Comparison of ENCODE assay signal across 10 cellular contexts in genomic region chr2:241880311-241881073, GRCh38. TPM values are rescaled to one million over a fixed set of nuclear protein-coding genes. Genes with fewer than 3 reads are reported as not detected.
DNase-seq lines count a peak whose midpoint lies in the region; ATAC-seq, FAIRE-seq and TF ChIP-seq lines count a peak whose summit lies in the region.
"Had no signal": no experiment of that assay in that cellular context is flagged by ENCODE, and none has a peak within 500 bp of the region (broad histone marks: within the 10 kb centered on the region; RNA-seq: fewer than 3 reads in every experiment).

No MANE protein-coding gene starts in this region.

- peak overlapping the region; percentile 80 for H3K4me2 ChIP-seq in DOHH2 (ENCODE audit: low read length)

- H3K4me1 ChIP-seq in DOHH2 (ENCODE audit: control insufficient read depth, low read length) (peaks cover 30% of the 10 kb centered on the region), Panc1 (ENCODE audit: control insufficient read depth, insufficient read depth, low read length) (peaks cover 16% of the 10 kb centered on the region), pancreas (peaks cover 0 to 13% (median 0%) of the 10 kb centered on the region in 3 donors)

- H3K4me3 ChIP-seq in DOHH2 (ENCODE audit: low read length) (peak overlapping the region; percentile 78), Panc1 (ENCODE audit: low read depth in 2 of 2, low read length in 2 of 2) (peak overlapping the region; percentile 65 to 75), epithelial cell of esophagus (ENCODE audit: low read length) (peak overlapping the region; percentile 56), pancreas (peak overlapping the region in 3 of 4 donors; percentile 37 to 60 (median 46))

- ATAC-seq in Panc1 (no peak), pancreas (no peak)

- intact Hi-C loops in Panc1 (cut with micrococcal nuclease; ENCODE audit: unreplicated experiment) (no loop called here), pancreas (cut with DNase I) (no loop called here)

- H3K27me3 ChIP-seq in DOHH2 (ENCODE audit: control insufficient read depth, low read length), result no peaks in the 10 kb centered on the region
- H3K27me3 ChIP-seq in Panc1 (ENCODE audit: control insufficient read depth, insufficient read depth, low read length), result no peaks in the 10 kb centered on the region
- no peaks in the 10 kb centered on the region for H3K27me3 ChIP-seq in pancreas
- H3K27me3 ChIP-seq: adrenal gland had no signal

- H3K9me3 ChIP-seq in DOHH2 (ENCODE audit: control insufficient read depth, insufficient read depth, low read length) (no peaks in the 10 kb centered on the region), Panc1 (ENCODE audit: control insufficient read depth, insufficient read depth, low read depth, low read length) (no peaks in the 10 kb centered on the region), pancreas (no peaks in the 10 kb centered on the region)
- H3K9me3 ChIP-seq: adrenal gland had no signal

- H3K27ac ChIP-seq in DOHH2 (ENCODE audit: low read depth, low read length) (peak overlapping the region; percentile 58), Panc1 (ENCODE audit: low read length) (peak overlapping the region; percentile 63), pancreas (peak overlapping the region in 3 of 4 donors; percentile 50 to 75 (median 58))

- H3K79me2 ChIP-seq in DOHH2 (ENCODE audit: control insufficient read depth, low read length), result no peaks in the 10 kb centered on the region

- no TSS peak for BruUV-seq in Panc1 (replicated peaks; lab: Mats Ljungman, UMichigan)

- no peak for TF ChIP-seq CTCF in DOHH2 (IDR thresholded peaks at IDR 0.05; ENCODE audit: low read depth, low read length, poor library complexity, severe bottlenecking)
- no peak for TF ChIP-seq CTCF in Panc1 (IDR thresholded peaks at IDR 0.05)
- TF ChIP-seq CTCF in epithelial cell of esophagus (IDR thresholded peaks at IDR 0.05; ENCODE audit: insufficient read depth, low read depth, low read length, missing control alignments), result no peak
- no peak for TF ChIP-seq CTCF in pancreas (IDR thresholded peaks at IDR 0.05)

- WGBS in pancreas, 2 donors, result 84 to 85% methylated on average over 16 of the region's 16 CpGs

- no peak for FAIRE-seq in pancreas (lab: Jason Lieb, UNC)

- H4K20me1 ChIP-seq in DOHH2 (ENCODE audit: control insufficient read depth, insufficient read depth, low read depth, low read length), result no peaks in the 10 kb centered on the region

- in situ Hi-C loops in Panc1 (cut with HindIII; ENCODE audit: low pct_unique_long_range_greater_than_20kb, low sequenced_read_pairs), result no loop called here

- H3K36me3 ChIP-seq in DOHH2 (ENCODE audit: control insufficient read depth, low read length) (peaks cover 3% of the 10 kb centered on the region; the same call in 1 of the 2 replicates), Panc1 (ENCODE audit: control insufficient read depth, insufficient read depth, low read length) (no peaks in the 10 kb centered on the region), pancreas (no peaks in the 10 kb centered on the region)
- H3K36me3 ChIP-seq: adrenal gland had no signal

- H3K9me2 ChIP-seq in DOHH2 (replicated peaks; ENCODE audit: control insufficient read depth, low read length), result no peaks in the 10 kb centered on the region

- CTCF ChIA-PET in Panc1 (lab: Charles Lee), result no interaction called here

- DNase-seq in Panc1 (ENCODE audit: low read depth, low spot score), result no peak
- DNase-seq in epithelial cell of esophagus (ENCODE audit: low read depth), result no peak
- DNase-seq in pancreas, result peak in 5 of 6 donors; percentile 37 to 75 (median 53)
- DNase-seq in pons (ENCODE audit: low spot score), result no peak
- DNase-seq in NCI-H748 (lab: John Stamatoyannopoulos, UW; ENCODE audit: unreplicated experiment), result no peak
- DNase-seq in NCI-H2171 (lab: John Stamatoyannopoulos, UW), result no peak
- DNase-seq in dermis blood vessel endothelial cell, result no peak
- DNase-seq: NCI-H2107 had no signal

- POLR2A ChIA-PET in Panc1 (lab: Charles Lee), result no interaction called here

- peaks cover 2% of the 10 kb centered on the region; the same call in 1 of the 2 replicates for H3F3A ChIP-seq in DOHH2 (ENCODE audit: control insufficient read depth, insufficient read depth)

RNA-seq across cellular contexts. Expression of gene RTP5, which starts 11.0 kb away (rescaled TPM):
- total RNA-seq in Panc1 (2021; ENCODE audit: unreplicated experiment) (not detected), pancreas (not detected), dermis blood vessel endothelial cell (not detected in 2 replicates)
- not detected for polyA plus RNA-seq in Panc1 (2012; ENCODE audit: insufficient read length)
- under 1 TPM; 0.02 to 0.19 TPM for polyA plus RNA-seq in pancreas

RNA-seq across cellular contexts. Expression of gene PDCD1, which starts 21.8 kb away (rescaled TPM):
- total RNA-seq in Panc1 (2021; ENCODE audit: unreplicated experiment), result 0.15 TPM
- polyA plus RNA-seq in Panc1 (2012; ENCODE audit: insufficient read length), result 0.29 TPM
- under 1 TPM in 5 of 6 donors, not detected in 1; 0.14 to 0.63 (median 0.29) TPM for total RNA-seq in pancreas
- under 1 TPM; 0.09 to 0.23 TPM for polyA plus RNA-seq in pancreas
- not detected in 2 replicates for total RNA-seq in dermis blood vessel endothelial cell

Comparison
In these comparisons a context has a peak if more than half of its experiments do, and no peak if none do; other contexts are left out.
1. DNase-seq: peak in pancreas (5 of 6); none in Panc1 (single experiment), epithelial cell of esophagus (single experiment), pons (single experiment), NCI-H748 (single experiment), NCI-H2171 (single experiment) and dermis blood vessel endothelial cell (single experiment).
2. Peak in every context shown above with its lines, with median percentiles within 50 percentile points of each other: H3K27ac ChIP-seq and H3K4me3 ChIP-seq.